In the genomic region with DNA sequence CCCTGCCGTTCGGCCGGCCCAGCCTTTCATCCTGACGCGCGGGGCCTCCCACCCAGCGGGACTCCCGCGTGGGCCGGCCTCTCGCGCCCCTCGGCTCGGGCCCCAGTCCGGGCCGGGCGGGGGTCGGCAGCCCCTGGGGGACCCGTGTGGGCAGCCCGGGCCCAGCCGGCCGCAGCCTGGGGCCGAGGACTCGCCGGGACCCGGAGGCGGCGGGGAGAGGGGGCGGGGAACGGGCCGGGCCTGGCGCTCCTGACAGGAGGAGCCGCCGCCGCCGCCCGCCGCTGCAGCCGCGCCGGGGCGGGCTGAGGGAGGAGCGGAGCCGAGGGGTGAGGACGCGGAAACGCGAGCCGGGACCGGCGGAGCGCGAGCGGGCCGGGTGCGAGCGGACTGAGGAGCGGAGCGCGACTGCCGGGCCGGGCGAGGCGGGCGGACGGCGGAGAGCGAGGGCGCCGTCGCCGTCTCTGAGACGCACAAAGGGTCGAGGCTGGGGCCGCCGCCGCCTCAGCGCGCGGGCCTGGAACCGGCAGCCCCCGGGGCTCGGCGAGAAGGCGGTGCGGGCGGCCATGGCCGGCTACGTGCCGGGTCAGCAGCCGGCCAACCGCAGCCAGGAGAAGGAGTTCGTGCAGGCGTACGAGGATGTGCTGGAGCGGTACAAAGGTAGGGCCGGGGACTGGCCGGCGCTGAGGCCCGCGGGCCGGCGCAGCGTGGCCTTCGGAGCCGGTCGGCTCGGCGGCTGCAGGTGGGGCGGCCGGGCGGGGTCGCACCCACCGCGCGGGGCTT, we compare ENCODE assay signal across 8 cellular contexts.
DNase-seq lines count a peak whose midpoint lies in the region; ATAC-seq and TF ChIP-seq lines count a peak whose summit lies in the region.

No MANE protein-coding gene starts in this region.

- H3K36me3 ChIP-seq in DND-41 (ENCODE audit: insufficient read depth, low read length) (no peaks in the 10 kb centered on the region), HCT116 (ENCODE audit: control insufficient read depth in 1 of 2, insufficient read depth in 2 of 2, low read length in 2 of 2) (no peaks in the 10 kb centered on the region), esophagus muscularis mucosa (no peaks in the 10 kb centered on the region), muscle layer of duodenum (ENCODE audit: control insufficient read depth in 1 of 2, insufficient read depth in 2 of 2, low read length in 2 of 2) (peaks cover 0 to 2% of the 10 kb centered on the region in 2 donors), subcutaneous abdominal adipose tissue (ENCODE audit: control insufficient read depth in 5 of 5, insufficient read depth in 5 of 5, low read length in 5 of 5) (no peaks in the 10 kb centered on the region)

- peak overlapping the region; percentile 84 for H3K4me3 Mint-ChIP-seq in activated T-cell treated with anti-CD3 and anti-CD28 coated beads, Interleukin-2, amount 50 U/mL, for 24 hours

- TF ChIP-seq RAD21 in HCT116 (IDR thresholded peaks at IDR 0.05; ENCODE audit: low read depth), result no peak

- CTCF ChIA-PET in HCT116 (lab: Charles Lee), result interaction anchor here (1.8 kb wide), 2 partner anchors 87 to 153 kb away, joined by 5 to 9 read pairs; no protein-coding TSS in a partner anchor

- TF ChIP-seq CTCF in DND-41 (IDR thresholded peaks at IDR 0.05; ENCODE audit: borderline replicate concordance, extremely low read depth, low read length, poor library complexity, severe bottlenecking), result no peak
- no peak for TF ChIP-seq CTCF in HCT116 (IDR thresholded peaks at IDR 0.05 in 2 of 3, conservative IDR thresholded peaks at IDR 0.05 in 1 of 3; ENCODE audit: borderline replicate concordance in 1 of 3, insufficient read depth in 1 of 3, low read depth in 2 of 3, low read length in 2 of 3)
- no peak for TF ChIP-seq CTCF in esophagus muscularis mucosa (IDR thresholded peaks at IDR 0.05)

- intact Hi-C loops in HCT116 (cut with micrococcal nuclease), result no loop called here
- intact Hi-C loops in esophagus muscularis mucosa (cut with DNase I), result loop anchor here (2.0 to 5.0 kb wide), 2 partner anchors 72 to 86 kb away; no protein-coding TSS in a partner anchor

- peaks cover 43% of the 10 kb centered on the region for H3K4me1 Mint-ChIP-seq in activated T-cell treated with anti-CD3 and anti-CD28 coated beads, Interleukin-2, amount 50 U/mL, for 24 hours (ENCODE audit: low read depth)

- H3K27me3 ChIP-seq in DND-41 (ENCODE audit: insufficient read depth, low read length, poor library complexity) (peaks cover 21% of the 10 kb centered on the region), HCT116 (ENCODE audit: insufficient read depth, low read length) (no peaks in the 10 kb centered on the region), esophagus muscularis mucosa (no peaks in the 10 kb centered on the region), muscle layer of duodenum (ENCODE audit: low read depth, low read length) (no peaks in the 10 kb centered on the region), subcutaneous abdominal adipose tissue (ENCODE audit: control insufficient read depth in 5 of 5, insufficient read depth in 4 of 5, low read length in 5 of 5) (no peaks in the 10 kb centered on the region)

- H3K27ac ChIP-seq in DND-41 (ENCODE audit: low read length) (peak overlapping the region; percentile 49; the same call in 1 of the 2 replicates), HCT116 (ENCODE audit: low read depth, low read length) (peak overlapping the region; percentile 84), esophagus muscularis mucosa (replicated peaks in 1 of 4) (peak overlapping the region; percentile 96 to 99 (median 98)), muscle layer of duodenum (ENCODE audit: low read length) (peak overlapping the region; percentile 85), subcutaneous abdominal adipose tissue (ENCODE audit: low read depth, low read length) (peak overlapping the region; percentile 82)

- POLR2A ChIA-PET in HCT116 (lab: Charles Lee), result no interaction called here

- no peaks in the 10 kb centered on the region for H3K9me3 Mint-ChIP-seq in activated T-cell treated with anti-CD3 and anti-CD28 coated beads, Interleukin-2, amount 50 U/mL, for 24 hours

- H3K36me3 Mint-ChIP-seq in activated T-cell treated with anti-CD3 and anti-CD28 coated beads, Interleukin-2, amount 50 U/mL, for 24 hours (ENCODE audit: low read depth), result peaks cover 4% of the 10 kb centered on the region

- H3K9ac ChIP-seq in DND-41 (ENCODE audit: low read depth, low read length), result peak overlapping the region; percentile 82
- peak overlapping the region; percentile 80 for H3K9ac ChIP-seq in HCT116 (ENCODE audit: low read length)
- peak overlapping the region; percentile 40 to 91 (median 90) for H3K9ac ChIP-seq in subcutaneous abdominal adipose tissue (ENCODE audit: low read length in 5 of 5)

- H3K27ac Mint-ChIP-seq in activated T-cell treated with anti-CD3 and anti-CD28 coated beads, Interleukin-2, amount 50 U/mL, for 24 hours, result no peak overlapping the region

- peak overlapping the region; percentile 85 for H3K4me2 ChIP-seq in DND-41 (ENCODE audit: insufficient read depth, low read length)
- peak overlapping the region; percentile 87 for H3K4me2 ChIP-seq in HCT116 (ENCODE audit: low read length)

- no TSS peak for BruUV-seq in HCT116 (replicated peaks; lab: Mats Ljungman, UMichigan)

- H2AFZ ChIP-seq in DND-41 (ENCODE audit: low read depth, low read length) (peak overlapping the region; percentile 82), HCT116 (ENCODE audit: low read depth, low read length, poor library complexity, severe bottlenecking) (no peak overlapping the region)

- TF ChIP-seq POLR2A in HCT116 (IDR thresholded peaks at IDR 0.05; ENCODE audit: borderline replicate concordance, extremely low read depth, insufficient read depth, insufficient read length) (peak; percentile 49), esophagus muscularis mucosa (IDR thresholded peaks at IDR 0.05; ENCODE audit: low read depth) (no peak)

- peaks cover 9% of the 10 kb centered on the region; the same call in 1 of the 2 replicates for H4K20me1 ChIP-seq in DND-41 (ENCODE audit: insufficient read depth, low read length)
- 0 out of 2 replicates have a peak, but pooled peaks cover 6% of the 10 kb centered on the region for H4K20me1 ChIP-seq in HCT116 (ENCODE audit: insufficient read depth)

- no peaks in the 10 kb centered on the region for H3K9me3 ChIP-seq in DND-41 (ENCODE audit: insufficient read depth, low read length, severe bottlenecking)
- H3K9me3 ChIP-seq in HCT116 (ENCODE audit: control insufficient read depth in 1 of 2, insufficient read depth in 1 of 2, low read depth in 1 of 2, low read length in 2 of 2), result no peaks in the 10 kb centered on the region
- no peaks in the 10 kb centered on the region for H3K9me3 ChIP-seq in esophagus muscularis mucosa
- H3K9me3 ChIP-seq in muscle layer of duodenum (ENCODE audit: control insufficient read depth in 1 of 2, low read length in 2 of 2), result no peaks in the 10 kb centered on the region
- H3K9me3 ChIP-seq in subcutaneous abdominal adipose tissue (ENCODE audit: control insufficient read depth in 5 of 5, low read length in 5 of 5), result no peaks in the 10 kb centered on the region

- no peaks in the 10 kb centered on the region for H3K27me3 Mint-ChIP-seq in activated T-cell treated with anti-CD3 and anti-CD28 coated beads, Interleukin-2, amount 50 U/mL, for 24 hours

- peak overlapping the region; percentile 54 to 81; a peak in 3 of 4 replicates for H3K4me3 ChIP-seq in DND-41 (ENCODE audit: low read depth in 1 of 2, low read length in 2 of 2)
- H3K4me3 ChIP-seq in HCT116 (replicated peaks in 1 of 2; ENCODE audit: low read depth in 1 of 2, low read length in 2 of 2), result peak overlapping the region; percentile 72 to 78
- H3K4me3 ChIP-seq in esophagus muscularis mucosa, result peak overlapping the region; percentile 78 to 93 (median 85)
- H3K4me3 ChIP-seq in muscle layer of duodenum (ENCODE audit: low read depth in 1 of 2, low read length in 2 of 2), result peak overlapping the region; percentile 81 to 84
- H3K4me3 ChIP-seq in subcutaneous abdominal adipose tissue (ENCODE audit: low read depth in 1 of 5, low read length in 5 of 5), result peak overlapping the region in 4 of 5 donors; percentile 74 to 85 (median 80)

- RAD21 ChIA-PET in HCT116 (lab: Charles Lee; ENCODE audit: low non-redundant PET in 1 of 2, low total read pairs in 2 of 2, uncharacterized antibody in 2 of 2, unreplicated experiment in 2 of 2), result interaction anchor here (0.6 to 1.4 kb wide), 2 partner anchors 89 to 153 kb away, joined by 3 read pairs; no protein-coding TSS in a partner anchor

- ATAC-seq in DND-41 (ENCODE audit: insufficient read depth, low read depth) (peak; percentile 80), HCT116 (peak; percentile 79)

- DNase-seq in DND-41, result peak; percentile 68
- DNase-seq in HCT116 (ENCODE audit: low read depth, low spot score), result no peak
- peak; percentile 100 for DNase-seq in NCI-H510A treated with DMSO at 0.1 percent for 48 hours (lab: John Stamatoyannopoulos, UW)
- DNase-seq in activated T-cell treated with anti-CD3 and anti-CD28 coated beads, Interleukin-2, amount 50 U/mL, for 24 hours, result peak; percentile 75
- no peak for DNase-seq in esophagus muscularis mucosa (ENCODE audit: extremely low spot score)
- DNase-seq in NK-92 (lab: John Stamatoyannopoulos, UW; ENCODE audit: unreplicated experiment), result no peak

- WGBS in esophagus muscularis mucosa, result 0% methylated on average over 8 of the region's 116 CpGs

- no peaks in the 10 kb centered on the region for H3K9me2 ChIP-seq in HCT116 (ENCODE audit: insufficient read depth)

- H3K79me2 ChIP-seq in DND-41 (ENCODE audit: insufficient read depth, low read length), result peaks cover 23% of the 10 kb centered on the region
- peaks cover 39% of the 10 kb centered on the region for H3K79me2 ChIP-seq in HCT116 (ENCODE audit: insufficient read depth, low read length)

- TF ChIP-seq EP300 in esophagus muscularis mucosa (IDR thresholded peaks at IDR 0.05), result no peak

- H3K4me1 ChIP-seq in DND-41 (ENCODE audit: insufficient read depth, low read length), result peaks cover 38% of the 10 kb centered on the region
- peaks cover 30 to 53% of the 10 kb centered on the region in 2 experiments; a peak in 3 of 4 replicates for H3K4me1 ChIP-seq in HCT116 (ENCODE audit: control insufficient read depth in 1 of 2, insufficient read depth in 2 of 2, low read length in 2 of 2)
- H3K4me1 ChIP-seq in esophagus muscularis mucosa, result peaks cover 60 to 75% (median 68%) of the 10 kb centered on the region in 4 donors
- peaks cover 26 to 39% of the 10 kb centered on the region in 2 donors for H3K4me1 ChIP-seq in muscle layer of duodenum (ENCODE audit: control insufficient read depth in 1 of 2, insufficient read depth in 2 of 2, low read length in 2 of 2)
- peaks cover 6 to 72% (median 61%) of the 10 kb centered on the region in 5 donors for H3K4me1 ChIP-seq in subcutaneous abdominal adipose tissue (ENCODE audit: control insufficient read depth in 5 of 5, insufficient read depth in 5 of 5, low read length in 5 of 5)

TF ChIP-seq in HCT116, 20 proteins besides CTCF, POLR2A, EP300 and RAD21 (continues in another document):
- TF ChIP-seq CBX3 (IDR thresholded peaks at IDR 0.05; ENCODE audit: low read depth) (no peak), SIN3A (IDR thresholded peaks at IDR 0.05; ENCODE audit: low read depth) (no peak), EZH2phosphoT487 (IDR thresholded peaks at IDR 0.05; ENCODE audit: borderline replicate concordance) (no peak), JUND (IDR thresholded peaks at IDR 0.05) (no peak), EGR1 (IDR thresholded peaks at IDR 0.05; ENCODE audit: low read depth) (no peak)

Comparison
In these comparisons a context has a peak if more than half of its experiments do, and no peak if none do; other contexts are left out.
1. DNase-seq: peak in DND-41 (single experiment), NCI-H510A treated with DMSO at 0.1 percent for 48 hours (single experiment) and activated T-cell treated with anti-CD3 and anti-CD28 coated beads, Interleukin-2, amount 50 U/mL, for 24 hours (single experiment); none in HCT116 (single experiment), esophagus muscularis mucosa (single experiment) and NK-92 (single experiment).
2. Peak in every context shown above with its lines, with median percentiles within 50 percentile points of each other: H3K27ac ChIP-seq, H3K4me3 ChIP-seq and H3K9ac ChIP-seq.